ENCODE assay signal across 8 cellular contexts in the genomic region with DNA sequence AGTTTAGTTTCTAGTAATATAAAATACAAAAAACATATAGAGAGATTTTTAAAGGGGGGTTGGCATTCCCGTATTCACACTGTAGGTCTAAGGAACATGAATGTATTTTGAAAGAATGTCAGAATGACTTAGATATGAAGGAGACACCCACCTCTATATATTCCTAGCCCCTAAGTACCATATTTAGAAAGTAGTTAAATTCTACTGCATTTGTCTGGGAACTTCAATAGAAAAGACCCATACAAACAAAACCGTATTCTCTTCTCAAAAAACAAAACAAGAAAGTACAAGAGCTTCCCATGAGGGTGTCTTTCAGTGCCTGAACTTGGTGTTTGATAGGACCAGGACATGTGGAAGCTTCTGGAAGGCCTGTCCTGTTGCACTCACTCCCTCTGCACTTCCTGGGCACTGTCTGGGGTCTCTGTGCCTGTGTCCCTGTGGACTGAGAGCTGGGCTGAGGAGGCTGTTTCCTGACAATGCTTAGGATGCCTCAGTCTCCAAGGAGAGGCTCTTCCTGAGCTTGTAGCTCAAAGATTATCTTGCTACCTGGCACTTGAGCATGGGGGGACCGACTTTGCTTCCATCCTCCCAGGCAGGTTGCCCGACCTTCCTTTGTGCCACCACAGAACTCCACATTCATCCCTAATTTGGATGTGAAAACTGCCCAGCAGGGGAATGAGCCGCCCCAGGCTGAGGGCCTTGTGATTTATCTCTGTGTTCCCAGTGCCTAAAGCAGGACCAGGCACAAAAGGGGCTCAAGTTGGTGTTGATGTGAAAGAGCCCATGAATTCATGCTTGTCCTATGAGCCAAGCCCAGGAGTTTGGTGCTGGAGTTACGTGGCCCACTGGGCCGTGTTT. TPM values are rescaled to one million over a fixed set of nuclear protein-coding genes. Genes with fewer than 3 reads are reported as not detected.
DNase-seq lines count a peak whose midpoint lies in the region; ATAC-seq and TF ChIP-seq lines count a peak whose summit lies in the region.

No MANE protein-coding gene starts in this region.

- H3K36me3 ChIP-seq in MG63: no peaks in the 10 kb centered on the region

- DNase-seq in AG09309 (ENCODE audit: low read depth) (no peak), MG63 (no peak), dermis blood vessel endothelial cell (peak; percentile 33), naive B cell (no peak), NCI-H524 treated with DMSO at 0.1 percent for 48 hours (lab: John Stamatoyannopoulos, UW) (no peak), HK-2 (ENCODE audit: unreplicated experiment) (no peak)
- no peak for DNase-seq in stimulated activated CD4-positive, alpha-beta T cell treated with anti-CD3 and anti-CD28 coated beads, Interleukin-1b, Interleukin-23, amount 100 ng/mL, for 48 hours

- peaks cover 0 to 5% (median 0%) of the 10 kb centered on the region in 3 donors for H3K27me3 Mint-ChIP-seq in naive B cell

- no peaks in the 10 kb centered on the region for H3K9me3 ChIP-seq in MG63

- ATAC-seq in naive B cell (ENCODE audit: low read depth in 2 of 2) (no peak), GM19324 (IDR thresholded peaks at IDR 0.05; ENCODE audit: low FRiP score, unreplicated experiment) (no peak)

- H3K27ac Mint-ChIP-seq in naive B cell: peak overlapping the region; percentile 62 to 92 (median 78)

- H3K36me3 Mint-ChIP-seq in naive B cell: no peaks in the 10 kb centered on the region

- peak overlapping the region; percentile 63 to 85 (median 74) for H3K4me3 Mint-ChIP-seq in naive B cell

- H3K4me3 ChIP-seq in AG09309 (ENCODE audit: control insufficient read depth, low read depth, low read length) (peak overlapping the region; percentile 24), MG63 (peak overlapping the region; percentile 37)

- H3K4me1 Mint-ChIP-seq in naive B cell: peaks cover 9 to 21% (median 19%) of the 10 kb centered on the region in 3 donors

- no peaks in the 10 kb centered on the region for H3K27me3 ChIP-seq in MG63

- TF ChIP-seq CTCF in AG09309 (IDR thresholded peaks at IDR 0.05; ENCODE audit: control insufficient read depth, insufficient read depth, low read depth, low read length, missing control alignments): no peak

- no peaks in the 10 kb centered on the region for H3K9me3 Mint-ChIP-seq in naive B cell

RNA-seq across cellular contexts. Expression of gene KLF6, which starts 44.4 kb away (rescaled TPM):
- total RNA-seq in MG63 (2014; rRNA removed; shearing (Covaris generic); ENCODE audit: low replicate concordance): 38.8 and 40.4 TPM in 2 replicates
- total RNA-seq in dermis blood vessel endothelial cell: 101 and 205 TPM in 2 replicates
- 1,000 to 10,000 TPM in 1 of 6 donors, 100 to 1,000 TPM in 5; 316 to 1,111 (median 647) TPM for polyA plus RNA-seq in naive B cell (ENCODE audit: low read depth in 6 of 6)
